In genomic region chr2:112583497-112584133, GRCh38 we compare ENCODE assay signal across 8 cellular contexts. TPM values are rescaled to one million over a fixed set of nuclear protein-coding genes. Genes with fewer than 3 reads are reported as not detected.
DNase-seq lines count a peak whose midpoint lies in the region; ATAC-seq, FAIRE-seq and TF ChIP-seq lines count a peak whose summit lies in the region.

No MANE protein-coding gene starts in this region.

- H3K36me3 ChIP-seq in K562 (ENCODE audit: control insufficient read depth, insufficient read depth, low read length) (peaks cover 21% of the 10 kb centered on the region; the same call in 2 of the 3 replicates), subcutaneous abdominal adipose tissue (ENCODE audit: control insufficient read depth in 5 of 5, insufficient read depth in 5 of 5, low read length in 5 of 5) (peaks cover 0 to 18% (median 10%) of the 10 kb centered on the region in 5 donors)

- H2AFZ ChIP-seq in K562 (ENCODE audit: low read depth, low read length): peak overlapping the region; percentile 98

- H3K9ac ChIP-seq in K562 (ENCODE audit: insufficient read depth in 1 of 2, low read depth in 2 of 2, low read length in 2 of 2) (peak overlapping the region; percentile 92), subcutaneous abdominal adipose tissue (ENCODE audit: low read length in 5 of 5) (peak overlapping the region; percentile 31 to 94 (median 78))

- no peaks in the 10 kb centered on the region for H3K27me3 ChIP-seq in K562 (ENCODE audit: control insufficient read depth in 2 of 2, insufficient read depth in 2 of 2, low read length in 2 of 2)
- H3K27me3 ChIP-seq in subcutaneous abdominal adipose tissue (ENCODE audit: control insufficient read depth in 5 of 5, insufficient read depth in 4 of 5, low read length in 5 of 5): no peaks in the 10 kb centered on the region

- CTCF ChIA-PET in K562 (lab: Yijun Ruan, JAX; ENCODE audit: low intra/inter-chr PET ratio): interaction anchor here (1.3 to 3.1 kb wide), 7 partner anchors 103 to 534 kb away, joined by 3 to 24 read pairs (median 7); partner anchors contain the start of gene TTL

- H3K27ac ChIP-seq in K562 (ENCODE audit: extremely low read depth, low read depth, low read length) (peak overlapping the region; percentile 96), subcutaneous abdominal adipose tissue (ENCODE audit: low read depth, low read length) (peak overlapping the region; percentile 97)

- H3K4me3 ChIP-seq in K562 (peak overlapping the region; percentile 65), subcutaneous abdominal adipose tissue (ENCODE audit: low read depth in 1 of 5, low read length in 5 of 5) (peak overlapping the region; percentile 87 to 97 (median 94))

- H3K9me3 ChIP-seq in K562 (replicated peaks; ENCODE audit: control insufficient read depth, insufficient read depth, low read depth, low read length) (no peaks in the 10 kb centered on the region), subcutaneous abdominal adipose tissue (ENCODE audit: control insufficient read depth in 5 of 5, low read length in 5 of 5) (no peaks in the 10 kb centered on the region)

- in situ Hi-C loops in K562 (cut with MboI): loop anchor here (10.0 kb wide), 2 partner anchors 459 to 679 kb away; no protein-coding TSS in a partner anchor

- DNase-seq in NCI-H510A treated with DMSO at 0.1 percent for 48 hours (lab: John Stamatoyannopoulos, UW) (peak; percentile 71), K562 (ENCODE audit: extremely low read depth in 1 of 4, low spot score in 3 of 4) (peak; percentile 38 to 81 (median 48)), kidney tubule cell (ENCODE audit: low spot score) (peak; percentile 44), cortex of kidney (lab: John Stamatoyannopoulos, UW) (no peak)

- POLR2A ChIA-PET in K562 (lab: Yijun Ruan, JAX): interaction anchor here (0.6 to 1.6 kb wide), 5 partner anchors 10 to 383 kb away, joined by 3 to 4 read pairs (median 3); no protein-coding TSS in a partner anchor

- TSS peak; percentile 90 for BruUV-seq in K562 (replicated peaks; lab: Mats Ljungman, UMichigan)

- TF ChIP-seq RAD21 in K562 (CRISPR knock-in tag; conservative IDR thresholded peaks at IDR 0.05 in 1 of 2, IDR thresholded peaks at IDR 0.05 in 1 of 2): peak; percentile 54 to 74

- WGBS in K562 (ENCODE audit: insufficient coverage, low coverage, missing lambda C conversion rate): under 1% methylated on average over 19 of the region's 19 CpGs

- peak; percentile 49 to 63 (median 63) for TF ChIP-seq CTCF in K562 (IDR thresholded peaks at IDR 0.05 in 2 of 3, conservative IDR thresholded peaks at IDR 0.05 in 1 of 3; ENCODE audit: insufficient read depth in 2 of 3, low read depth in 1 of 3, low read length in 3 of 3)

- intact Hi-C loops in K562 (cut with micrococcal nuclease): loop anchor here (1.0 to 5.0 kb wide), 6 partner anchors 41 to 696 kb away; partner anchors contain the start of genes POLR1B and ZC3H6

- TF ChIP-seq EP300 in K562 (IDR thresholded peaks at IDR 0.05; ENCODE audit: low read length): no peak

- no peaks in the 10 kb centered on the region for H3K9me1 ChIP-seq in K562 (ENCODE audit: control insufficient read depth, insufficient read depth, low read length)

- peak; percentile 92 for FAIRE-seq in K562 (lab: Jason Lieb, UNC)

- no peak for TF ChIP-seq POLR2A in K562 (conservative IDR thresholded peaks at IDR 0.05)

- peaks cover 24% of the 10 kb centered on the region for H3K79me2 ChIP-seq in K562 (ENCODE audit: control insufficient read depth, insufficient read depth, low read length)

- H3K4me2 ChIP-seq in K562 (ENCODE audit: insufficient read depth, low read length): peak overlapping the region; percentile 98

- ATAC-seq in GM21717 (IDR thresholded peaks at IDR 0.05; ENCODE audit: unreplicated experiment) (peak; percentile 4), K562 (peak; percentile 65), HG03039 (IDR thresholded peaks at IDR 0.05; ENCODE audit: unreplicated experiment) (no peak), GM18870 (IDR thresholded peaks at IDR 0.05; ENCODE audit: unreplicated experiment) (no peak)

- H4K20me1 ChIP-seq in K562 (replicated peaks; ENCODE audit: control insufficient read depth, insufficient read depth, low read length): no peaks in the 10 kb centered on the region

- H3K4me1 ChIP-seq in K562 (replicated peaks in 1 of 2; ENCODE audit: control insufficient read depth in 2 of 2, insufficient read depth in 2 of 2, low read length in 2 of 2) (peaks cover 16 to 19% of the 10 kb centered on the region in 2 experiments; a peak in 4 of 5 replicates), subcutaneous abdominal adipose tissue (ENCODE audit: control insufficient read depth in 5 of 5, insufficient read depth in 5 of 5, low read length in 5 of 5) (peaks cover 11 to 34% (median 25%) of the 10 kb centered on the region in 5 donors)

TF ChIP-seq in K562, 482 proteins besides CTCF, POLR2A, EP300 and RAD21 (continues in another document):
- 0 out of 2 replicates have a peak, but pooled peaks have one; percentile 3 for TF ChIP-seq RNF2 (IDR thresholded peaks at IDR 0.05)
- no peak for TF ChIP-seq SFPQ (IDR thresholded peaks at IDR 0.05; ENCODE audit: low read depth, low read length)
- TF ChIP-seq ZNF175 (CRISPR knock-in tag; IDR thresholded peaks at IDR 0.05; ENCODE audit: low read depth): peak; percentile 36; the same call in 1 of the 2 replicates
- peak; percentile 23 for TF ChIP-seq BRD9 (IDR thresholded peaks at IDR 0.05; ENCODE audit: low read depth, partially characterized antibody)
- TF ChIP-seq ZNF311 (CRISPR knock-in tag; IDR thresholded peaks at IDR 0.05): no peak
- TF ChIP-seq ESRRB (CRISPR knock-in tag; IDR thresholded peaks at IDR 0.05; ENCODE audit: borderline replicate concordance): no peak
- TF ChIP-seq NBN (IDR thresholded peaks at IDR 0.05; ENCODE audit: low read depth): 0 out of 2 replicates have a peak, but pooled peaks have one; percentile 20
- peak; percentile 91 for TF ChIP-seq ATF7 (IDR thresholded peaks at IDR 0.05)
- no peak for TF ChIP-seq SP2 (IDR thresholded peaks at IDR 0.05; ENCODE audit: extremely low read depth, low read depth, low read length, poor library complexity, severe bottlenecking)
- 0 out of 2 replicates have a peak, but pooled peaks have one; percentile 7 for TF ChIP-seq SMARCE1 (IDR thresholded peaks at IDR 0.05)
- peak; percentile 21; the same call in 1 of the 2 replicates for TF ChIP-seq POLR2AphosphoS5 (IDR thresholded peaks at IDR 0.05; ENCODE audit: control insufficient read depth, insufficient read depth, low read depth, low read length)
- TF ChIP-seq CBFA2T3 (IDR thresholded peaks at IDR 0.05): no peak

RNA-seq across cellular contexts. Expression of gene CHCHD5, which starts 0.8 kb away (rescaled TPM):
- 7.9 and 16.5 TPM in 2 replicates for total RNA-seq in K562 (2011; cell fraction: chromatin; rRNA removed; ENCODE audit: low replicate concordance)
- total RNA-seq in K562 (2011; cell fraction: nucleolus; rRNA removed): 11.1 and 12.7 TPM in 2 replicates
- total RNA-seq in K562 (2011; cell fraction: nucleoplasm; rRNA removed): 13.7 and 16.6 TPM in 2 replicates
- total RNA-seq in K562 (2014; rRNA removed) (33.4 and 61.2 TPM in 2 replicates), K562 (2014; rRNA removed; fragmentation: Illumina TruSeq; extraction: Trizol) (5.7 and 7.4 TPM in 2 replicates), K562 (2015; rRNA removed; fragmentation: Illumina TruSeq; extraction: Trizol) (25.8 and 29.4 TPM in 2 replicates), K562 (2021) (42.9 and 55.3 TPM in 2 replicates)
- polyA plus RNA-seq in K562 (2011; rRNA removed) (16.4 and 21.9 TPM in 2 replicates), K562 (2014; fragmentation: Illumina TruSeq; extraction: Trizol) (21.0 and 45.8 TPM in 2 replicates), K562 (2014; fragmentation: Nextera tagmentation; extraction: Ambion mirVana) (10 to 100 TPM; 56.0 to 79.3 TPM), K562 (2014; rRNA removed) (42.4 and 61.3 TPM in 2 replicates)
- 36.1 and 82.6 TPM in 2 replicates for polyA plus RNA-seq in K562 (2011; cell fraction: cytosol; rRNA removed)
- polyA plus RNA-seq in K562 (2011; cell fraction: nucleus; rRNA removed): 16.0 and 28.0 TPM in 2 replicates
- 66.1 and 68.6 TPM in 2 replicates for polyA plus RNA-seq in K562 (2012)
- polyA minus RNA-seq in K562 (2011; rRNA and poly(A)+ RNA removed): 2.9 and 3.0 TPM in 2 replicates
- 8.4 and 11.6 TPM in 2 replicates for polyA minus RNA-seq in K562 (2011; cell fraction: cytosol; rRNA and poly(A)+ RNA removed)
- polyA minus RNA-seq in K562 (2011; cell fraction: nucleus; rRNA and poly(A)+ RNA removed): 3.5 and 6.0 TPM in 2 replicates

RNA-seq across cellular contexts. Expression of gene POLR1B, which starts 41.4 kb away (rescaled TPM):
- 74.4 and 133 TPM in 2 replicates for total RNA-seq in K562 (2011; cell fraction: chromatin; rRNA removed; ENCODE audit: low replicate concordance)
- total RNA-seq in K562 (2011; cell fraction: nucleolus; rRNA removed): 31.9 and 32.0 TPM in 2 replicates
- 44.6 and 47.5 TPM in 2 replicates for total RNA-seq in K562 (2011; cell fraction: nucleoplasm; rRNA removed)
- 21.2 and 27.9 TPM in 2 replicates for total RNA-seq in K562 (2014; rRNA removed)
- total RNA-seq in K562 (2014; rRNA removed; fragmentation: Illumina TruSeq; extraction: Trizol): 47.9 and 55.1 TPM in 2 replicates
- total RNA-seq in K562 (2015; rRNA removed; fragmentation: Illumina TruSeq; extraction: Trizol): 42.3 and 46.4 TPM in 2 replicates
- 53.9 and 60.8 TPM in 2 replicates for total RNA-seq in K562 (2021)
- polyA plus RNA-seq in K562 (2011; rRNA removed): 32.4 and 47.9 TPM in 2 replicates
- 26.7 and 44.0 TPM in 2 replicates for polyA plus RNA-seq in K562 (2011; cell fraction: cytosol; rRNA removed)
- polyA plus RNA-seq in K562 (2011; cell fraction: nucleus; rRNA removed): 25.3 and 33.6 TPM in 2 replicates
- 12.2 and 23.6 TPM in 2 replicates for polyA plus RNA-seq in K562 (2012)
- polyA plus RNA-seq in K562 (2014; fragmentation: Illumina TruSeq; extraction: Trizol): 39.6 and 40.2 TPM in 2 replicates
- 10 to 100 TPM; 19.8 to 38.6 TPM for polyA plus RNA-seq in K562 (2014; fragmentation: Nextera tagmentation; extraction: Ambion mirVana)
- polyA plus RNA-seq in K562 (2014; rRNA removed): 22.8 and 24.7 TPM in 2 replicates
- 112 and 124 TPM in 2 replicates for polyA minus RNA-seq in K562 (2011; rRNA and poly(A)+ RNA removed)
- polyA minus RNA-seq in K562 (2011; cell fraction: cytosol; rRNA and poly(A)+ RNA removed): 40.5 and 66.9 TPM in 2 replicates
- polyA minus RNA-seq in K562 (2011; cell fraction: nucleus; rRNA and poly(A)+ RNA removed): 23.6 and 37.7 TPM in 2 replicates

Comparison
In these comparisons a context has a peak if more than half of its experiments do, and no peak if none do; other contexts are left out.
1. ATAC-seq: peak in GM21717 (single experiment) and K562 (single experiment); none in HG03039 (single experiment) and GM18870 (single experiment).